8 cellular contexts compared by ENCODE assay signal in the genomic region with DNA sequence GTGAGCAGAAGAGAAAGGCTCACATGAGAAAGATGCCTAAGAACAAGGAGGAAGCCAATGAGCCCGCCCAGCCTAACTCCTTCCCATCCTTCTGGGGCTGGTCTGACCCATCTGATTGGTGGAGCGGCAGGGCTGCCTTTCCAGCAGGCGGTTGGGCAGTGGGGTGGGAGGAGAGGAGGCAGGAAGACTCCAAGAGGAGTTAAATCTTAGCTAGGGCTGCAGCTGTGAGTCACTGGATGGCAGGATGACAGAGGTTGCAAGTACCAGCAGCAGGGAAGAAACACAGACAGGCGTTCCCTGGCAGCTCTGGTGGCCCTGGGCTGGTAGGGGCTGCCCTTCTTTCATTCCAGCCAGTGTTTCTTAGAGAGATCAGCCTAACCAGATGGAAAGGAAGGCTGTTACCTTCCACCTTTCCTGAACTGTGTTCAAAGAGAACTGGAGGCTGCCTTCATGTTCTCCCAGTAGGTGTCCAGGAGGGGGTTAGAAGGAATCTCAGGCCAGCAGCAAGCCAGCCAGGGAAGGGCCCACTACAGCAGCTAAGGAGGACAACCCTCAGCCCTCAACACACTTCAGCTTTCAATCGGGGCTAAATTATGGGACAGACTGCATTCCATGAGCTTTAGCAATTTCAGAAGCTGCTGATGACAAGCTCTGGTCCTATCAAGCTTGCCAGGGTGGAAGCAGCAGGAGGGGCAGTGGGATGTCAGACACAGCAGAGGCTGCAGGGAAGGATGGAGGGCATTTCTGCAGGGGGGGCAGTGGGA. TPM values are rescaled to one million over a fixed set of nuclear protein-coding genes. Genes with fewer than 3 reads are reported as not detected.
DNase-seq lines count a peak whose midpoint lies in the region; ATAC-seq, FAIRE-seq and TF ChIP-seq lines count a peak whose summit lies in the region.

No MANE protein-coding gene starts in this region.

- H3K36me3 ChIP-seq in endothelial cell of umbilical vein (ENCODE audit: control insufficient read depth in 2 of 2, extremely low read depth in 1 of 2, insufficient read depth in 2 of 2, low read length in 2 of 2) = peaks cover 0 to 2% of the 10 kb centered on the region in 2 experiments
- H3K36me3 ChIP-seq in mesendoderm (ENCODE audit: control insufficient read depth, insufficient read depth, low read length) = no peaks in the 10 kb centered on the region
- H3K36me3 ChIP-seq in upper lobe of right lung = no peaks in the 10 kb centered on the region
- H3K36me3 ChIP-seq in CD8-positive, alpha-beta T cell (ENCODE audit: insufficient read depth, low read length) = no peaks in the 10 kb centered on the region

- H3K27ac ChIP-seq in endothelial cell of umbilical vein (ENCODE audit: insufficient read depth, low read depth, low read length) (peak overlapping the region; percentile 36), mesendoderm (ENCODE audit: low read depth, low read length) (no peak overlapping the region), upper lobe of right lung (peak overlapping the region; percentile 74)
- no peak overlapping the region for H3K27ac ChIP-seq in CD8-positive, alpha-beta T cell (ENCODE audit: low read depth, low read length)

- CTCF ChIA-PET in activated naive CD4-positive, alpha-beta T cell treated with anti-CD3 and anti-CD28 coated beads for 36 hours (lab: Charles Lee) = interaction anchor here (1.0 to 1.4 kb wide), 2 partner anchors 39 to 43 kb away, joined by 3 read pairs; no protein-coding TSS in a partner anchor
- CTCF ChIA-PET in endothelial cell of umbilical vein (lab: Charles Lee) = interaction anchor here (0.6 to 1.4 kb wide), 12 partner anchors 9 to 73 kb away, joined by 3 to 6 read pairs (median 4); a partner anchor contains a TSS
- CTCF ChIA-PET in CD8-positive, alpha-beta T cell (lab: Charles Lee) = no interaction called here

- no peaks in the 10 kb centered on the region for H3K27me3 ChIP-seq in endothelial cell of umbilical vein (ENCODE audit: control insufficient read depth in 2 of 2, insufficient read depth in 2 of 2, low read length in 2 of 2)
- no peaks in the 10 kb centered on the region for H3K27me3 ChIP-seq in mesendoderm (ENCODE audit: insufficient read depth, low read length, poor library complexity)
- H3K27me3 ChIP-seq in upper lobe of right lung = no peaks in the 10 kb centered on the region
- no peaks in the 10 kb centered on the region for H3K27me3 ChIP-seq in CD8-positive, alpha-beta T cell (ENCODE audit: insufficient read depth, low read length)

- H3K4me3 ChIP-seq in endothelial cell of umbilical vein (replicated peaks in 1 of 3; ENCODE audit: insufficient read depth in 1 of 3, low read depth in 1 of 3, low read length in 3 of 3) (no peak overlapping the region), mesendoderm (ENCODE audit: low read length) (no peak overlapping the region), upper lobe of right lung (no peak overlapping the region)
- H3K4me3 ChIP-seq in CD8-positive, alpha-beta T cell (ENCODE audit: low read depth, low read length) = no peak overlapping the region

- H3K9me3 Mint-ChIP-seq in activated naive CD4-positive, alpha-beta T cell treated with anti-CD3 and anti-CD28 coated beads for 36 hours = no peaks in the 10 kb centered on the region
- no peaks in the 10 kb centered on the region for H3K9me3 Mint-ChIP-seq in CD8-positive, alpha-beta T cell

- H3K36me3 Mint-ChIP-seq in activated naive CD4-positive, alpha-beta T cell treated with anti-CD3 and anti-CD28 coated beads for 36 hours (ENCODE audit: low read depth) = peaks cover 3% of the 10 kb centered on the region
- H3K36me3 Mint-ChIP-seq in CD8-positive, alpha-beta T cell = no peaks in the 10 kb centered on the region

- H3K4me2 ChIP-seq in endothelial cell of umbilical vein (ENCODE audit: insufficient read depth, low read length) (peak overlapping the region; percentile 27), mesendoderm (ENCODE audit: low read length) (no peak overlapping the region)

- H3K4me3 Mint-ChIP-seq in activated naive CD4-positive, alpha-beta T cell treated with anti-CD3 and anti-CD28 coated beads for 36 hours = no peak overlapping the region
- H3K4me3 Mint-ChIP-seq in CD8-positive, alpha-beta T cell = no peak overlapping the region

- peak; percentile 65 for DNase-seq in activated naive CD4-positive, alpha-beta T cell treated with anti-CD3 and anti-CD28 coated beads for 36 hours
- DNase-seq in activated naive CD4-positive, alpha-beta T cell treated with anti-CD3 and anti-CD28 coated beads, Interleukin-2, amount 50 U/mL, for 16 hours = no peak
- DNase-seq in SW 1271 (lab: John Stamatoyannopoulos, UW) (peak; percentile 75 to 92), endothelial cell of umbilical vein (ENCODE audit: low read depth, low spot score) (peak; percentile 93), mesendoderm (peak; percentile 97), upper lobe of right lung (peak; percentile 78), NCI-H526 treated with DMSO at 0.1 percent for 48 hours (lab: John Stamatoyannopoulos, UW) (no peak)
- no peak for DNase-seq in CD8-positive, alpha-beta T cell

- TF ChIP-seq POLR2A in endothelial cell of umbilical vein (IDR thresholded peaks at IDR 0.05; ENCODE audit: low read depth, low read length) = peak; percentile 35

- H3K9me3 ChIP-seq in endothelial cell of umbilical vein (replicated peaks; ENCODE audit: control insufficient read depth, insufficient read depth, low read length) (no peaks in the 10 kb centered on the region), upper lobe of right lung (no peaks in the 10 kb centered on the region)
- H3K9me3 ChIP-seq in CD8-positive, alpha-beta T cell (ENCODE audit: low read length) = no peaks in the 10 kb centered on the region

- no peaks in the 10 kb centered on the region for H4K20me1 ChIP-seq in endothelial cell of umbilical vein (replicated peaks; ENCODE audit: control insufficient read depth, extremely low read depth, insufficient read depth, low read length)

- no peak overlapping the region for H2AK5ac ChIP-seq in mesendoderm (ENCODE audit: low read length)

- H3K23ac ChIP-seq in mesendoderm (ENCODE audit: low read length) = no peak overlapping the region

- ATAC-seq in upper lobe of right lung = peak; percentile 89
- ATAC-seq in CD8-positive, alpha-beta T cell = no peak

- TF ChIP-seq CTCF in endothelial cell of umbilical vein (IDR thresholded peaks at IDR 0.05; ENCODE audit: extremely low read depth in 1 of 2, insufficient read depth in 1 of 2, low read depth in 1 of 2, low read length in 2 of 2) (no peak), upper lobe of right lung (IDR thresholded peaks at IDR 0.05) (no peak)
- no peak for TF ChIP-seq CTCF in CD8-positive, alpha-beta T cell (IDR thresholded peaks at IDR 0.05)

- peaks cover 83% of the 10 kb centered on the region for H3K4me1 Mint-ChIP-seq in activated naive CD4-positive, alpha-beta T cell treated with anti-CD3 and anti-CD28 coated beads for 36 hours (ENCODE audit: low read depth)
- peaks cover 79% of the 10 kb centered on the region for H3K4me1 Mint-ChIP-seq in CD8-positive, alpha-beta T cell (ENCODE audit: low read depth)

- H2AFZ ChIP-seq in endothelial cell of umbilical vein (ENCODE audit: low read depth, low read length) = no peak overlapping the region

- H3K9ac ChIP-seq in endothelial cell of umbilical vein (replicated peaks; ENCODE audit: extremely low read depth, insufficient read depth, low read length) (no peak overlapping the region), mesendoderm (ENCODE audit: low read length) (no peak overlapping the region)

- H3K79me1 ChIP-seq in mesendoderm (ENCODE audit: low read length) = peaks cover 18% of the 10 kb centered on the region

- H2BK120ac ChIP-seq in mesendoderm (ENCODE audit: low read depth, low read length) = no peak overlapping the region

- H3K4ac ChIP-seq in mesendoderm (ENCODE audit: low read depth, low read length) = no peak overlapping the region

- FAIRE-seq in endothelial cell of umbilical vein (lab: Jason Lieb, UNC) = peak; percentile 99

- H4K8ac ChIP-seq in mesendoderm (ENCODE audit: low read depth, low read length) = no peak overlapping the region

- dilution Hi-C loops in endothelial cell of umbilical vein (cut with MboI; ENCODE audit: extremely low pct_ligation_motif_present, low sequenced_read_pairs) = no loop called here

- no peaks in the 10 kb centered on the region for H3K9me1 ChIP-seq in endothelial cell of umbilical vein (replicated peaks; ENCODE audit: control insufficient read depth, extremely low read depth, insufficient read depth, low read length)

- no peaks in the 10 kb centered on the region for H3K27me3 Mint-ChIP-seq in activated naive CD4-positive, alpha-beta T cell treated with anti-CD3 and anti-CD28 coated beads for 36 hours (ENCODE audit: low read depth)
- H3K27me3 Mint-ChIP-seq in CD8-positive, alpha-beta T cell (ENCODE audit: low read depth) = no peaks in the 10 kb centered on the region

- peaks cover 23% of the 10 kb centered on the region for H3K4me1 ChIP-seq in endothelial cell of umbilical vein (ENCODE audit: control insufficient read depth, extremely low read depth, insufficient read depth, low read length)
- H3K4me1 ChIP-seq in mesendoderm (ENCODE audit: control insufficient read depth, low read depth, low read length) = peaks cover 2% of the 10 kb centered on the region
- peaks cover 70% of the 10 kb centered on the region for H3K4me1 ChIP-seq in upper lobe of right lung
- peaks cover 47% of the 10 kb centered on the region for H3K4me1 ChIP-seq in CD8-positive, alpha-beta T cell (ENCODE audit: insufficient read depth, low read length)

- intact Hi-C loops in activated naive CD4-positive, alpha-beta T cell treated with anti-CD3 and anti-CD28 coated beads for 36 hours (cut with micrococcal nuclease) = no loop called here
- intact Hi-C loops in endothelial cell of umbilical vein (cut with micrococcal nuclease) (loop anchor here (1.0 kb wide), 1 partner anchor 49 kb away; no protein-coding TSS in a partner anchor), upper lobe of right lung (cut with DNase I) (no loop called here)
- intact Hi-C loops in CD8-positive, alpha-beta T cell (cut with DNase I, micrococcal nuclease) = no loop called here

- H4K5ac ChIP-seq in mesendoderm (ENCODE audit: low read length) = no peak overlapping the region

- H3K27ac Mint-ChIP-seq in activated naive CD4-positive, alpha-beta T cell treated with anti-CD3 and anti-CD28 coated beads for 36 hours = no peak overlapping the region
- no peak overlapping the region for H3K27ac Mint-ChIP-seq in CD8-positive, alpha-beta T cell

- H2BK5ac ChIP-seq in mesendoderm (ENCODE audit: low read length) = no peak overlapping the region

- no peak overlapping the region for H2BK15ac ChIP-seq in mesendoderm (replicated peaks; ENCODE audit: low read depth)

- no peak overlapping the region for H3K56ac ChIP-seq in mesendoderm (ENCODE audit: low read length)

- no TSS peak for BruUV-seq in endothelial cell of umbilical vein (replicated peaks; lab: Mats Ljungman, UMichigan)

- no peak overlapping the region for H3K18ac ChIP-seq in mesendoderm (ENCODE audit: low read length)

- POLR2A ChIA-PET in endothelial cell of umbilical vein (lab: Charles Lee) = interaction anchor here (1.0 kb wide), 1 partner anchor 25 kb away, joined by 3 read pairs; no protein-coding TSS in a partner anchor
- POLR2A ChIA-PET in CD8-positive, alpha-beta T cell (lab: Charles Lee) = no interaction called here

- H3K79me2 ChIP-seq in endothelial cell of umbilical vein (ENCODE audit: control insufficient read depth, insufficient read depth, low read length) (peaks cover 78% of the 10 kb centered on the region), mesendoderm (ENCODE audit: control insufficient read depth, insufficient read depth, low read length) (peaks cover 57% of the 10 kb centered on the region)

- WGBS in mesendoderm (ENCODE audit: extremely low coverage, insufficient coverage, low lambda C conversion rate) = no CpG with 5 or more reads among the region's 5 CpGs

RNA-seq across cellular contexts. Expression of a gene that starts 50.3 kb away (rescaled TPM):
- 10 to 100 TPM; 19.5 to 21.8 TPM for total RNA-seq in activated naive CD4-positive, alpha-beta T cell treated with anti-CD3 and anti-CD28 coated beads for 36 hours
- 47.0 and 50.8 TPM in 2 replicates for total RNA-seq in endothelial cell of umbilical vein
- 20.3 and 23.7 TPM in 2 replicates for polyA plus RNA-seq in endothelial cell of umbilical vein
- polyA plus RNA-seq in endothelial cell of umbilical vein (2011; cell fraction: cytosol; rRNA removed) = 26.5 and 27.6 TPM in 2 replicates
- polyA plus RNA-seq in endothelial cell of umbilical vein (2011; cell fraction: nucleus; rRNA removed) = 24.8 and 30.0 TPM in 2 replicates
- 22.2 and 25.6 TPM in 2 replicates for polyA plus RNA-seq in endothelial cell of umbilical vein (2012)
- 38.5 and 44.9 TPM in 2 replicates for polyA minus RNA-seq in endothelial cell of umbilical vein
- 21.6 TPM for polyA minus RNA-seq in endothelial cell of umbilical vein (2011; cell fraction: cytosol; rRNA and poly(A)+ RNA removed)
- polyA minus RNA-seq in endothelial cell of umbilical vein (2011; cell fraction: nucleus; rRNA and poly(A)+ RNA removed) = 26.8 and 42.4 TPM in 2 replicates
- polyA plus RNA-seq in mesendoderm (2013, experiment 1 of 2) = 33.9 TPM
- 36.1 TPM for polyA plus RNA-seq in mesendoderm (2013, experiment 2 of 2)
- 40.6 TPM for total RNA-seq in upper lobe of right lung
- total RNA-seq in CD8-positive, alpha-beta T cell = 10 to 100 TPM; 15.4 to 15.6 TPM

Comparison
In these comparisons a context has a peak if more than half of its experiments do, and no peak if none do; other contexts are left out.
1. DNase-seq: peak in activated naive CD4-positive, alpha-beta T cell treated with anti-CD3 and anti-CD28 coated beads for 36 hours (single experiment), SW 1271 (2 of 2), endothelial cell of umbilical vein (single experiment), mesendoderm (single experiment) and upper lobe of right lung (single experiment); none in activated naive CD4-positive, alpha-beta T cell treated with anti-CD3 and anti-CD28 coated beads, Interleukin-2, amount 50 U/mL, for 16 hours (single experiment), NCI-H526 treated with DMSO at 0.1 percent for 48 hours (single experiment) and CD8-positive, alpha-beta T cell (0 of 7).
2. H3K27ac ChIP-seq: peak in endothelial cell of umbilical vein (single experiment) and upper lobe of right lung (single experiment); none in mesendoderm (single experiment) and CD8-positive, alpha-beta T cell (single experiment).